In the genomic region with DNA sequence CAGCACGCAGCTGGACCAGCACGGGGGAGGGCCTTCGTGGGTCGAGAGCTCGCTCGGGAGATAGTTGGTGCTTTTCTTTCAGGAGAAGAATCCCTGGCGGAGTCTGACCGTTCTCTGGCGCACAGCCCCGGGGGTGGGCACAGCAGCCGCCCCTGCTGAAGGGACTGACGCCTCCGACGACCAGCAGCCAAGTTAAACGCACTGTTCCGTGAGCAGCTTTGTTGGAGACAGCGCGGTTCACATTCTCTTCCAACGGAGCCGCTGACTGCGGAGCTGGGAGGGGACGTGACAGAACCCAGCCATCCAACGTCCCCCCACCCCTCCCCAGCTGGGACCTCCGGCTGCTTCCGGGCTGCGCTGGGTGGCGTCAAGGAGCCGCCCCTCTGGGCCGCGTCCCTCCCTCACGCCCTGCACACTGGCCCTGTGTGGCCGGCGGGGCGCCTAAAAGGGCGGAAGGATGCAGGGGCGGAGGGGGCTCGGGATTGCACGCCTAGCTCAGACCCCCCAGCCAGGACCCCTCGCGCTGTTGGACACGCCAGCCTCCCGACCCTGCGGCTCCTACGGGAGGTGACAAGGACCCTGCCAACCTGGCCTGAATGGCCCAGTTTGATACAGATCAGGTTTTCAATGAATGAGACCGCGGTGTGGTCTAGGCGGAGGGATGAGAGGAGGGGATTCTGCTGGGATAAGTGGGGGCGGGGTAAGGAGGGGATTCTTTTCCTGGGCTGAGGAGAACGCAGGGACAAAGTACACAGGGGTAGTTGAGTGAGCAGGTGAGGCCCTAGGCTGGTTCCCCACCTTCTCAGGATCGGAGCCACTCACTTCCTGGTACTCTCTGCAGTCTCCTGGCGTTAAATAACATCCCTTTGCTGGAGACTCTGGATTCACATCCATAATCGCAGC, we compare ENCODE assay signal across 1 cellular context.
TF ChIP-seq lines count a peak whose summit lies in the region.

No MANE protein-coding gene starts in this region.

TF ChIP-seq in endothelial cell of umbilical vein, 7 proteins besides CTCF, POLR2A, EP300 and RAD21:
- TF ChIP-seq MAX (IDR thresholded peaks at IDR 0.05; ENCODE audit: insufficient read depth, insufficient read length) (no peak), MYC (IDR thresholded peaks at IDR 0.05; ENCODE audit: low read depth, low read length) (no peak), EZH2 (IDR thresholded peaks at IDR 0.05; ENCODE audit: borderline replicate concordance, low read depth, low read length, severe bottlenecking) (no peak), GATA2 (IDR thresholded peaks at IDR 0.05; ENCODE audit: insufficient read depth, insufficient read length, low read depth, low read length) (no peak), FOS (IDR thresholded peaks at IDR 0.05; ENCODE audit: borderline replicate concordance, insufficient read depth, low read length) (no peak), POLR2AphosphoS5 (IDR thresholded peaks at IDR 0.05; ENCODE audit: insufficient read depth, low read depth, low read length) (no peak), JUN (IDR thresholded peaks at IDR 0.05; ENCODE audit: borderline replicate concordance, insufficient read depth, insufficient read length, low read depth) (no peak)
